ENCODE assay signal across 22 cellular contexts in genomic region chr6:34928695-34929094, GRCh38. TPM values are rescaled to one million over a fixed set of nuclear protein-coding genes. Genes with fewer than 3 reads are reported as not detected.
DNase-seq lines count a peak whose midpoint lies in the region; ATAC-seq and TF ChIP-seq lines count a peak whose summit lies in the region.
"Had no signal": no experiment of that assay in that cellular context is flagged by ENCODE, and none has a peak within 500 bp of the region (broad histone marks: within the 10 kb centered on the region; RNA-seq: fewer than 3 reads in every experiment).

No MANE protein-coding gene starts in this region.

- POLR2A ChIA-PET in HEK293 (lab: Yijun Ruan, JAX): interaction anchor here (0.5 kb wide), 1 partner anchor 340 kb away, joined by 6 read pairs; no protein-coding TSS in a partner anchor

- H3K27ac Mint-ChIP-seq in stimulated activated memory B cell treated with anti-CD40 and anti-IgM and Interleukin-4, amounts not matched to agents 10 μg/mL and 1 μg/mL and 100 μg/mL, for 72 hours: peak overlapping the region; percentile 59
- H3K27ac Mint-ChIP-seq in activated T-helper 17 cell treated with anti-CD3 and anti-CD28 coated beads, Interleukin-2, amount 50 U/mL, for 72 hours: no peak overlapping the region
- no peak overlapping the region for H3K27ac Mint-ChIP-seq in effector memory CD8-positive, alpha-beta T cell
- H3K27ac Mint-ChIP-seq: B cell; CD8-positive, alpha-beta T cell; IgD-negative memory B cell had no signal

- H3K4me1 ChIP-seq in HEK293 (ENCODE audit: control insufficient read depth, insufficient read depth, low read length): peaks cover 21% of the 10 kb centered on the region
- H3K4me1 ChIP-seq: Caco-2 had no signal

- peaks cover 28% of the 10 kb centered on the region for H3K4me1 Mint-ChIP-seq in stimulated activated memory B cell treated with anti-CD40 and anti-IgM and Interleukin-4, amounts not matched to agents 10 μg/mL and 1 μg/mL and 100 μg/mL, for 72 hours
- H3K4me1 Mint-ChIP-seq in activated T-helper 17 cell treated with anti-CD3 and anti-CD28 coated beads, Interleukin-2, amount 50 U/mL, for 72 hours: no peaks in the 10 kb centered on the region
- H3K4me1 Mint-ChIP-seq in effector memory CD8-positive, alpha-beta T cell (ENCODE audit: low read depth in 2 of 2): peaks cover 0 to 15% of the 10 kb centered on the region in 2 donors

- CTCF ChIA-PET in HEK293 (lab: Yijun Ruan, JAX): interaction anchor here (1.0 kb wide), 1 partner anchor 13 kb away, joined by 3 read pairs; no protein-coding TSS in a partner anchor

- H3K36me3 ChIP-seq in HEK293 (ENCODE audit: control insufficient read depth in 2 of 2, insufficient read depth in 1 of 2, low read length in 2 of 2): no peaks in the 10 kb centered on the region

- no peaks in the 10 kb centered on the region for H3K9me3 ChIP-seq in HEK293 (ENCODE audit: control insufficient read depth, insufficient read depth, low read depth, low read length)
- H3K9me3 ChIP-seq: Caco-2, SK-N-SH had no signal

- peak; percentile 37 for DNase-seq in NCI-H1436 (lab: John Stamatoyannopoulos, UW)
- no peak for DNase-seq in NCI-H1436 treated with DMSO at 0.1 percent for 48 hours (lab: John Stamatoyannopoulos, UW)
- DNase-seq in NCI-H69 (lab: John Stamatoyannopoulos, UW): peak; percentile 77
- no peak for DNase-seq in effector memory CD8-positive, alpha-beta T cell
- DNase-seq: Caco-2; CD8-positive, alpha-beta T cell; GF-D8; NCI-H1048; NCI-H2081 treated with DMSO at 0.1 percent for 48 hours; NCI-H446 treated with DMSO at 0.1 percent for 48 hours; NCI-H526 treated with DMSO at 0.1 percent for 48 hours; SK-N-SH had no signal

- TF ChIP-seq CTCF in HEK293 (tag by site-specific recombination; IDR thresholded peaks at IDR 0.05): no peak

- H3K4me3 ChIP-seq in HEK293 (ENCODE audit: low read depth, low read length): no peak overlapping the region

- H3K27me3 Mint-ChIP-seq in stimulated activated memory B cell treated with anti-CD40 and anti-IgM and Interleukin-4, amounts not matched to agents 10 μg/mL and 1 μg/mL and 100 μg/mL, for 72 hours: no peaks in the 10 kb centered on the region
- no peaks in the 10 kb centered on the region for H3K27me3 Mint-ChIP-seq in activated T-helper 17 cell treated with anti-CD3 and anti-CD28 coated beads, Interleukin-2, amount 50 U/mL, for 72 hours
- no peaks in the 10 kb centered on the region for H3K27me3 Mint-ChIP-seq in effector memory CD8-positive, alpha-beta T cell
- H3K27me3 Mint-ChIP-seq: B cell, IgD-negative memory B cell had no signal

- H3K36me3 Mint-ChIP-seq in stimulated activated memory B cell treated with anti-CD40 and anti-IgM and Interleukin-4, amounts not matched to agents 10 μg/mL and 1 μg/mL and 100 μg/mL, for 72 hours: peaks cover 9% of the 10 kb centered on the region
- no peaks in the 10 kb centered on the region for H3K36me3 Mint-ChIP-seq in activated T-helper 17 cell treated with anti-CD3 and anti-CD28 coated beads, Interleukin-2, amount 50 U/mL, for 72 hours (ENCODE audit: low read depth)
- H3K36me3 Mint-ChIP-seq in effector memory CD8-positive, alpha-beta T cell (ENCODE audit: insufficient read depth): no peaks in the 10 kb centered on the region
- H3K36me3 Mint-ChIP-seq: CD8-positive, alpha-beta T cell had no signal

- no peaks in the 10 kb centered on the region for H3K9me3 Mint-ChIP-seq in stimulated activated memory B cell treated with anti-CD40 and anti-IgM and Interleukin-4, amounts not matched to agents 10 μg/mL and 1 μg/mL and 100 μg/mL, for 72 hours
- H3K9me3 Mint-ChIP-seq in activated T-helper 17 cell treated with anti-CD3 and anti-CD28 coated beads, Interleukin-2, amount 50 U/mL, for 72 hours: no peaks in the 10 kb centered on the region
- H3K9me3 Mint-ChIP-seq in effector memory CD8-positive, alpha-beta T cell: no peaks in the 10 kb centered on the region
- H3K9me3 Mint-ChIP-seq: CD8-positive, alpha-beta T cell; IgD-negative memory B cell had no signal

- no peak overlapping the region for H3K4me3 Mint-ChIP-seq in stimulated activated memory B cell treated with anti-CD40 and anti-IgM and Interleukin-4, amounts not matched to agents 10 μg/mL and 1 μg/mL and 100 μg/mL, for 72 hours
- no peak overlapping the region for H3K4me3 Mint-ChIP-seq in activated T-helper 17 cell treated with anti-CD3 and anti-CD28 coated beads, Interleukin-2, amount 50 U/mL, for 72 hours
- no peak overlapping the region for H3K4me3 Mint-ChIP-seq in effector memory CD8-positive, alpha-beta T cell
- H3K4me3 Mint-ChIP-seq: B cell; CD8-positive, alpha-beta T cell; IgD-negative memory B cell had no signal

- H3K27ac ChIP-seq in HEK293 (ENCODE audit: extremely low read depth, low read depth, low read length): peak overlapping the region; percentile 55; the same call in 1 of the 2 replicates
- H3K27ac ChIP-seq: 22Rv1, C4-2B, KMS-11 had no signal

- peak; percentile 45 for ATAC-seq in stimulated activated memory B cell treated with anti-CD40 and anti-IgM and Interleukin-4, amounts not matched to agents 10 μg/mL and 1 μg/mL and 100 μg/mL, for 72 hours
- ATAC-seq in GM21381 (IDR thresholded peaks at IDR 0.05; ENCODE audit: unreplicated experiment): no peak
- ATAC-seq in activated T-helper 17 cell treated with anti-CD3 and anti-CD28 coated beads, Interleukin-2, amount 50 U/mL, for 72 hours (replicated peaks): no peak
- no peak for ATAC-seq in effector memory CD8-positive, alpha-beta T cell (replicated peaks)
- ATAC-seq: CD8-positive, alpha-beta T cell; HCT116 had no signal

TF ChIP-seq in HEK293, 187 proteins besides CTCF, POLR2A, EP300 and RAD21:
- TF ChIP-seq ZNF280C (tag by site-specific recombination; IDR thresholded peaks at IDR 0.05): no peak
- no peak for TF ChIP-seq ZNF518A (tag by site-specific recombination; conservative IDR thresholded peaks at IDR 0.05; ENCODE audit: low read depth)
- no peak for TF ChIP-seq ZNF626 (tag by site-specific recombination; IDR thresholded peaks at IDR 0.05)

RNA-seq across cellular contexts. Expression of gene ANKS1A, which starts 39.6 kb away (rescaled TPM):
- total RNA-seq in activated T-helper 17 cell treated with anti-CD3 and anti-CD28 coated beads, Interleukin-2, amount 50 U/mL, for 72 hours: 1 to 10 TPM; 7.7 to 8.8 TPM

RNA-seq across cellular contexts. Expression of gene TAF11, which starts 40.9 kb away (rescaled TPM):
- 10 to 100 TPM; 28.7 to 30.0 TPM for total RNA-seq in activated T-helper 17 cell treated with anti-CD3 and anti-CD28 coated beads, Interleukin-2, amount 50 U/mL, for 72 hours

Comparison
In these comparisons a context has a peak if more than half of its experiments do, and no peak if none do; other contexts are left out.
1. DNase-seq: peak in NCI-H1436 (single experiment) and NCI-H69 (single experiment); none in NCI-H1436 treated with DMSO at 0.1 percent for 48 hours (single experiment) and effector memory CD8-positive, alpha-beta T cell (0 of 3).